Comparison of ENCODE assay signal across 8 cellular contexts in genomic region chr6:2245954-2246863, GRCh38. TPM values are rescaled to one million over a fixed set of nuclear protein-coding genes. Genes with fewer than 3 reads are reported as not detected.
A peak's percentile ranks its signal among the peaks of the same experiment; 100 is the strongest.
DNase-seq lines count a peak whose midpoint lies in the region; ATAC-seq, FAIRE-seq and TF ChIP-seq lines count a peak whose summit lies in the region.

No MANE protein-coding gene starts in this region.

- H3K9me2 ChIP-seq in SK-N-SH: no peaks in the 10 kb centered on the region

- TF ChIP-seq CTCF in LNCaP clone FGC (IDR thresholded peaks at IDR 0.05; ENCODE audit: control insufficient read depth, extremely low read depth, insufficient read depth) (no peak), SK-N-SH (IDR thresholded peaks at IDR 0.05) (no peak), GM12878 (IDR thresholded peaks at IDR 0.05 in 2 of 3, conservative IDR thresholded peaks at IDR 0.05 in 1 of 3; ENCODE audit: control insufficient read depth in 2 of 3, extremely low read depth in 1 of 3, insufficient read depth in 1 of 3, low read depth in 3 of 3, low read length in 3 of 3) (no peak)

- H3K27ac ChIP-seq in SK-N-SH (ENCODE audit: low read depth in 2 of 2, low read length in 1 of 2) (peak overlapping the region; percentile 60 to 71; a peak in 3 of 4 replicates), GM12878 (ENCODE audit: control insufficient read depth, insufficient read depth) (peak overlapping the region; percentile 95)

- H4K20me1 ChIP-seq in SK-N-SH (ENCODE audit: insufficient read depth): no peaks in the 10 kb centered on the region
- no peaks in the 10 kb centered on the region for H4K20me1 ChIP-seq in GM12878 (ENCODE audit: control insufficient read depth, insufficient read depth)

- no peak for TF ChIP-seq RAD21 in SK-N-SH (IDR thresholded peaks at IDR 0.05; ENCODE audit: low read length)
- TF ChIP-seq RAD21 in GM12878 (IDR thresholded peaks at IDR 0.05; ENCODE audit: insufficient read depth, low read depth, low read length): no peak

- no peaks in the 10 kb centered on the region for H3K79me2 ChIP-seq in SK-N-SH (ENCODE audit: insufficient read depth)
- H3K79me2 ChIP-seq in GM12878 (ENCODE audit: control insufficient read depth, insufficient read depth, low read length): peaks cover 23% of the 10 kb centered on the region

- in situ Hi-C loops in GM12878 (cut with MboI): no loop called here

- TSS peak; percentile 84 for BruUV-seq in GM12878 (replicated peaks; lab: Mats Ljungman, UMichigan)

- H3K27me3 ChIP-seq in SK-N-SH (ENCODE audit: insufficient read depth) (no peaks in the 10 kb centered on the region), GM12878 (replicated peaks in 1 of 2; ENCODE audit: control insufficient read depth in 2 of 2, insufficient read depth in 2 of 2, low read length in 1 of 2) (no peaks in the 10 kb centered on the region), skeletal muscle satellite cell (ENCODE audit: control insufficient read depth, insufficient read depth, low read length) (no peaks in the 10 kb centered on the region)

- FAIRE-seq in GM12878 (lab: Jason Lieb, UNC): no peak

- SMC1A ChIA-PET in GM12878 (lab: Charles Lee; ENCODE audit: uncharacterized antibody, unreplicated experiment): interaction anchor here (0.8 to 1.8 kb wide), 5 partner anchors 9 to 108 kb away, joined by 3 to 8 read pairs (median 4); no protein-coding TSS in a partner anchor

- peak overlapping the region; percentile 88 for H3K4me3 ChIP-seq in LNCaP clone FGC (ENCODE audit: low read depth, low read length)
- H3K4me3 ChIP-seq in SK-N-SH (ENCODE audit: low read depth in 2 of 2, low read length in 1 of 2): peak overlapping the region; percentile 82 to 98
- H3K4me3 ChIP-seq in GM12878: peak overlapping the region; percentile 76
- H3K4me3 ChIP-seq in iPS-18c (ENCODE audit: insufficient read depth, low read depth, low read length): peak overlapping the region; percentile 92
- H3K4me3 ChIP-seq in skeletal muscle satellite cell (ENCODE audit: low read length): peak overlapping the region; percentile 82

- CTCF ChIA-PET in SK-N-SH (lab: Yijun Ruan, JAX): interaction anchor here (0.8 to 1.5 kb wide), 3 partner anchors 11 to 650 kb away, joined by 3 to 6 read pairs (median 4); no protein-coding TSS in a partner anchor
- CTCF ChIA-PET in GM12878 (lab: Yijun Ruan, JAX): interaction anchor here (0.8 to 1.4 kb wide), 2 partner anchors 9 to 665 kb away, joined by 3 to 4 read pairs; no protein-coding TSS in a partner anchor

- H3K4me2 ChIP-seq in SK-N-SH: peak overlapping the region; percentile 89
- H3K4me2 ChIP-seq in GM12878 (ENCODE audit: control insufficient read depth, insufficient read depth): peak overlapping the region; percentile 85
- peak overlapping the region; percentile 95 for H3K4me2 ChIP-seq in skeletal muscle satellite cell (ENCODE audit: low read length)

- no peaks in the 10 kb centered on the region for H3K9me3 ChIP-seq in SK-N-SH
- no peaks in the 10 kb centered on the region for H3K9me3 ChIP-seq in GM12878 (replicated peaks; ENCODE audit: control insufficient read depth, insufficient read depth, low read length)
- H3K9me3 ChIP-seq in iPS-18c (ENCODE audit: control insufficient read depth, insufficient read depth, low read length): no peaks in the 10 kb centered on the region
- no peaks in the 10 kb centered on the region for H3K9me3 ChIP-seq in skeletal muscle satellite cell (replicated peaks; ENCODE audit: low read length)

- intact Hi-C loops in GM12878 (cut with micrococcal nuclease; ENCODE audit: unreplicated experiment): no loop called here

- H3K9ac ChIP-seq in SK-N-SH (peak overlapping the region; percentile 80), GM12878 (ENCODE audit: control insufficient read depth, insufficient read depth, low read length) (peak overlapping the region; percentile 97), skeletal muscle satellite cell (ENCODE audit: low read depth, low read length) (peak overlapping the region; percentile 94)

- RAD21 ChIA-PET in GM12878 (lab: Charles Lee; ENCODE audit: unreplicated experiment): interaction anchor here (1.0 kb wide), 1 partner anchor 37 kb away, joined by 3 read pairs; no protein-coding TSS in a partner anchor

- TF ChIP-seq POLR2A in GM12878 (IDR thresholded peaks at IDR 0.05; ENCODE audit: low read depth, low read length): no peak

- H3F3A ChIP-seq in SK-N-SH (replicated peaks; ENCODE audit: insufficient read depth): no peaks in the 10 kb centered on the region

- DNase-seq in DMS 273 treated with DMSO at 0.1 percent for 48 hours (lab: John Stamatoyannopoulos, UW) (peak; percentile 72), LNCaP clone FGC (ENCODE audit: low read depth) (peak; percentile 95), SK-N-SH (peak; percentile 32), GM12878 (ENCODE audit: low read depth, low spot score) (no peak), GOT3 (lab: John Stamatoyannopoulos, UW) (no peak)

- peaks cover 0 to 10% of the 10 kb centered on the region in 2 experiments; a peak in 1 of 4 replicates for H3K4me1 ChIP-seq in SK-N-SH (ENCODE audit: control insufficient read depth in 1 of 2, insufficient read depth in 2 of 2, low read depth in 1 of 2, low read length in 1 of 2)
- H3K4me1 ChIP-seq in GM12878 (ENCODE audit: control insufficient read depth, insufficient read depth, low read length): peaks cover 9% of the 10 kb centered on the region
- peaks cover 14% of the 10 kb centered on the region for H3K4me1 ChIP-seq in skeletal muscle satellite cell (ENCODE audit: control insufficient read depth, insufficient read depth, low read length)

- WGBS in SK-N-SH (ENCODE audit: low lambda C conversion rate): 48% methylated on average over 14 of the region's 26 CpGs
- 13% methylated on average over 26 of the region's 26 CpGs for WGBS in GM12878 (ENCODE audit: insufficient coverage, insufficient replicate concordance, low lambda C conversion rate, missing lambda C conversion rate)

- H3K36me3 ChIP-seq in SK-N-SH (replicated peaks in 1 of 2; ENCODE audit: control insufficient read depth in 1 of 2, insufficient read depth in 2 of 2, low read length in 1 of 2): no peaks in the 10 kb centered on the region
- H3K36me3 ChIP-seq in GM12878 (ENCODE audit: control insufficient read depth in 2 of 2, insufficient read depth in 2 of 2, low read length in 1 of 2): no peaks in the 10 kb centered on the region
- H3K36me3 ChIP-seq in skeletal muscle satellite cell (ENCODE audit: insufficient read depth, low read length): no peaks in the 10 kb centered on the region

- POLR2A ChIA-PET in SK-N-SH (lab: Yijun Ruan, JAX): interaction anchor here (0.7 kb wide), 1 partner anchor 10 kb away, joined by 3 read pairs; no protein-coding TSS in a partner anchor
- POLR2A ChIA-PET in GM12878 (lab: Charles Lee): interaction anchor here (1.5 to 1.8 kb wide), 3 partner anchors 13 to 25 kb away, joined by 4 to 9 read pairs (median 4); no protein-coding TSS in a partner anchor

- TF ChIP-seq EP300 in SK-N-SH (IDR thresholded peaks at IDR 0.05; ENCODE audit: borderline replicate concordance in 1 of 2, low read depth in 1 of 2, low read length in 1 of 2) (no peak), GM12878 (IDR thresholded peaks at IDR 0.05; ENCODE audit: borderline replicate concordance in 1 of 2, control insufficient read depth in 1 of 2, low read depth in 2 of 2, low read length in 2 of 2) (no peak)

- ATAC-seq in GM21529 (IDR thresholded peaks at IDR 0.05; ENCODE audit: unreplicated experiment) (peak; percentile 11), GM12878 (peak; percentile 25)

- H2AFZ ChIP-seq in SK-N-SH (ENCODE audit: low read depth) (peak overlapping the region; percentile 99), GM12878 (ENCODE audit: control insufficient read depth, low read depth, low read length) (peak overlapping the region; percentile 91)

TF ChIP-seq in SK-N-SH, 30 proteins besides CTCF, POLR2A, EP300 and RAD21 (continues in another document):
- TF ChIP-seq FOSL2 (IDR thresholded peaks at IDR 0.05; ENCODE audit: borderline replicate concordance, low read depth) (peak; percentile 41; the same call in 1 of the 2 replicates), TCF12 (IDR thresholded peaks at IDR 0.05) (peak; percentile 56; the same call in 1 of the 2 replicates), GABPA (IDR thresholded peaks at IDR 0.05; ENCODE audit: low read depth) (no peak), NFIC (IDR thresholded peaks at IDR 0.05; ENCODE audit: borderline replicate concordance) (peak; percentile 72)

TF ChIP-seq in GM12878, 131 proteins besides CTCF, POLR2A, EP300 and RAD21 (continues in another document):
- TF ChIP-seq DPF2 (IDR thresholded peaks at IDR 0.05) (no peak), ZBED1 (IDR thresholded peaks at IDR 0.05; ENCODE audit: borderline replicate concordance) (no peak), WRNIP1 (IDR thresholded peaks at IDR 0.05; ENCODE audit: borderline replicate concordance, low read depth, low read length) (0 out of 2 replicates have a peak, but pooled peaks have one; percentile 47)

RNA-seq across cellular contexts. Expression of gene GMDS, which starts 0.8 kb away (rescaled TPM):
- 12.0 and 12.3 TPM in 2 replicates for polyA plus RNA-seq in SK-N-SH (2012; rRNA removed)
- 17.1 and 27.9 TPM in 2 replicates for polyA plus RNA-seq in SK-N-SH (2012; cell fraction: cytosol; rRNA removed)
- polyA plus RNA-seq in SK-N-SH (2012; cell fraction: nucleus; rRNA removed): 8.3 and 9.1 TPM in 2 replicates
- 44.3 and 59.2 TPM in 2 replicates for total RNA-seq in GM12878 (2013; cell fraction: nucleolus; rRNA removed)
- total RNA-seq in GM12878 (2014; rRNA removed): 14.4 and 17.7 TPM in 2 replicates
- total RNA-seq in GM12878 (2014; rRNA removed; fragmentation: Illumina TruSeq; extraction: Trizol): 22.3 and 24.8 TPM in 2 replicates
- 37.7 and 40.6 TPM in 2 replicates for total RNA-seq in GM12878 (2021)
- polyA plus RNA-seq in GM12878 (2011; ENCODE audit: low read depth): 15.2 TPM
- polyA plus RNA-seq in GM12878 (2011; rRNA removed): 31.7 and 48.6 TPM in 2 replicates
- polyA plus RNA-seq in GM12878 (2011; cell fraction: cytosol; rRNA removed): 17.4 and 20.4 TPM in 2 replicates
- polyA plus RNA-seq in GM12878 (2011; cell fraction: nucleus; rRNA removed): 13.7 and 22.8 TPM in 2 replicates
- 22.2 and 27.5 TPM in 2 replicates for polyA plus RNA-seq in GM12878 (2012)
- 53.8 and 110 TPM in 2 replicates for polyA plus RNA-seq in GM12878 (2014; fragmentation: Illumina TruSeq; extraction: Trizol)
- polyA plus RNA-seq in GM12878 (2014; fragmentation: Nextera tagmentation; extraction: Ambion mirVana): 1 to 10 TPM in 1 of 2 experiments, under 1 TPM in 1; 0.61 to 1.9 TPM
- polyA plus RNA-seq in GM12878 (2014; rRNA removed): 29.6 and 33.0 TPM in 2 replicates
- polyA plus RNA-seq in GM12878 (2016; fragmentation: Nextera tagmentation; extraction: Ambion mirVana): 10 to 100 TPM; 28.3 to 30.4 TPM
- 11.1 and 14.8 TPM in 2 replicates for polyA minus RNA-seq in GM12878 (2011; rRNA and poly(A)+ RNA removed)
- 6.7 and 7.2 TPM in 2 replicates for polyA minus RNA-seq in GM12878 (2011; cell fraction: cytosol; rRNA and poly(A)+ RNA removed)
- polyA minus RNA-seq in GM12878 (2011; cell fraction: nucleus; rRNA and poly(A)+ RNA removed): 20.9 and 39.4 TPM in 2 replicates
- total RNA-seq in skeletal muscle satellite cell (2012; rRNA removed): 12.5 and 16.0 TPM in 2 replicates

Comparison
In these comparisons a context has a peak if more than half of its experiments do, and no peak if none do; other contexts are left out.
1. DNase-seq: peak in DMS 273 treated with DMSO at 0.1 percent for 48 hours (single experiment), LNCaP clone FGC (single experiment) and SK-N-SH (single experiment); none in GM12878 (single experiment) and GOT3 (single experiment).
2. Peak in every context shown above with its lines, with median percentiles within 50 percentile points of each other: H3K4me3 ChIP-seq, H3K4me2 ChIP-seq and H3K9ac ChIP-seq.